In genomic region chr6:75922226-75922625, GRCh38 we compare ENCODE assay signal across 1 cellular context.
TF ChIP-seq lines count a peak whose summit lies in the region.

No MANE protein-coding gene starts in this region.

TF ChIP-seq in WTC11, 78 proteins besides CTCF, POLR2A, EP300 and RAD21 (continued from another document):
- TF ChIP-seq ZNF281 (CRISPR knock-in tag; IDR thresholded peaks at IDR 0.05) (no peak), OVOL2 (CRISPR knock-in tag; IDR thresholded peaks at IDR 0.05; ENCODE audit: borderline replicate concordance) (no peak), FOXJ3 (CRISPR knock-in tag; IDR thresholded peaks at IDR 0.05; ENCODE audit: borderline replicate concordance) (no peak), RORB (CRISPR knock-in tag; IDR thresholded peaks at IDR 0.05) (no peak)
